Comparison of ENCODE assay signal across 9 cellular contexts in genomic region chr10:89836840-89837172, GRCh38.
DNase-seq lines count a peak whose midpoint lies in the region; ATAC-seq, FAIRE-seq and TF ChIP-seq lines count a peak whose summit lies in the region.
"Had no signal": no experiment of that assay in that cellular context is flagged by ENCODE, and none has a peak within 500 bp of the region (broad histone marks: within the 10 kb centered on the region; RNA-seq: fewer than 3 reads in every experiment).

No MANE protein-coding gene starts in this region.

- intact Hi-C loops in kidney (cut with DNase I), result no loop called here

- H3K27me3 Mint-ChIP-seq in activated naive CD8-positive, alpha-beta T cell treated with anti-CD3 and anti-CD28 coated beads, Interleukin-2, amount 10 ng/mL, durations not matched to agents 7 days and 5 days, result peaks cover 14% of the 10 kb centered on the region
- peaks cover 4% of the 10 kb centered on the region for H3K27me3 Mint-ChIP-seq in stimulated activated naive CD8-positive, alpha-beta T cell treated with anti-CD3 and anti-CD28 coated beads, Interleukin-15, Interleukin-2, amounts not matched to agents 100 ng/mL and 50 ng/mL, for 24 hours

- ATAC-seq in activated naive CD8-positive, alpha-beta T cell treated with anti-CD3 and anti-CD28 coated beads, Interleukin-2, amount 10 ng/mL, durations not matched to agents 7 days and 5 days (ENCODE audit: low read depth), result no peak

- H3K9me3 ChIP-seq in GM23248 (ENCODE audit: low read depth), result no peaks in the 10 kb centered on the region
- no peaks in the 10 kb centered on the region for H3K9me3 ChIP-seq in kidney (ENCODE audit: control insufficient read depth in 1 of 2, low read length in 2 of 2)

- no peaks in the 10 kb centered on the region for H3K9me2 ChIP-seq in GM23248 (ENCODE audit: insufficient read depth)

- peak overlapping the region; percentile 70 for H3K4me3 ChIP-seq in GM23248
- peak overlapping the region; percentile 76 to 80 for H3K4me3 ChIP-seq in kidney (ENCODE audit: low read length in 2 of 2)

- H3K36me3 Mint-ChIP-seq in activated naive CD8-positive, alpha-beta T cell treated with anti-CD3 and anti-CD28 coated beads, Interleukin-2, amount 10 ng/mL, durations not matched to agents 7 days and 5 days, result no peaks in the 10 kb centered on the region
- no peaks in the 10 kb centered on the region for H3K36me3 Mint-ChIP-seq in stimulated activated naive CD8-positive, alpha-beta T cell treated with anti-CD3 and anti-CD28 coated beads, Interleukin-15, Interleukin-2, amounts not matched to agents 100 ng/mL and 50 ng/mL, for 24 hours (ENCODE audit: low read depth)

- H3K4me1 ChIP-seq in GM23248 (ENCODE audit: insufficient read depth) (peaks cover 4% of the 10 kb centered on the region; the same call in 1 of the 2 replicates), kidney (ENCODE audit: control insufficient read depth in 1 of 2, insufficient read depth in 1 of 2, low read depth in 1 of 2, low read length in 2 of 2) (peaks cover 0 to 3% of the 10 kb centered on the region in 2 donors)

- peak overlapping the region; percentile 52 for H3K9ac ChIP-seq in GM23248
- H3K9ac ChIP-seq in kidney (ENCODE audit: low read length in 2 of 2), result peak overlapping the region in 1 of 2 donors; percentile 65

- H3K4me3 Mint-ChIP-seq in activated naive CD8-positive, alpha-beta T cell treated with anti-CD3 and anti-CD28 coated beads, Interleukin-2, amount 10 ng/mL, durations not matched to agents 7 days and 5 days, result peak overlapping the region; percentile 86
- peak overlapping the region; percentile 76 for H3K4me3 Mint-ChIP-seq in stimulated activated naive CD8-positive, alpha-beta T cell treated with anti-CD3 and anti-CD28 coated beads, Interleukin-15, Interleukin-2, amounts not matched to agents 100 ng/mL and 50 ng/mL, for 24 hours

- H3K9me3 Mint-ChIP-seq in activated naive CD8-positive, alpha-beta T cell treated with anti-CD3 and anti-CD28 coated beads, Interleukin-2, amount 10 ng/mL, durations not matched to agents 7 days and 5 days, result no peaks in the 10 kb centered on the region
- peaks cover 3% of the 10 kb centered on the region for H3K9me3 Mint-ChIP-seq in stimulated activated naive CD8-positive, alpha-beta T cell treated with anti-CD3 and anti-CD28 coated beads, Interleukin-15, Interleukin-2, amounts not matched to agents 100 ng/mL and 50 ng/mL, for 24 hours

- H2AFZ ChIP-seq in GM23248, result peak overlapping the region; percentile 90

- H3K79me2 ChIP-seq in GM23248 (ENCODE audit: insufficient read depth), result no peaks in the 10 kb centered on the region

- peak overlapping the region; percentile 85 for H3K27ac Mint-ChIP-seq in activated naive CD8-positive, alpha-beta T cell treated with anti-CD3 and anti-CD28 coated beads, Interleukin-2, amount 10 ng/mL, durations not matched to agents 7 days and 5 days
- H3K27ac Mint-ChIP-seq in stimulated activated naive CD8-positive, alpha-beta T cell treated with anti-CD3 and anti-CD28 coated beads, Interleukin-15, Interleukin-2, amounts not matched to agents 100 ng/mL and 50 ng/mL, for 24 hours, result peak overlapping the region; percentile 41

- peaks cover 7% of the 10 kb centered on the region for H3K4me1 Mint-ChIP-seq in activated naive CD8-positive, alpha-beta T cell treated with anti-CD3 and anti-CD28 coated beads, Interleukin-2, amount 10 ng/mL, durations not matched to agents 7 days and 5 days
- H3K4me1 Mint-ChIP-seq in stimulated activated naive CD8-positive, alpha-beta T cell treated with anti-CD3 and anti-CD28 coated beads, Interleukin-15, Interleukin-2, amounts not matched to agents 100 ng/mL and 50 ng/mL, for 24 hours (ENCODE audit: low read depth), result peaks cover 19% of the 10 kb centered on the region

- POLR2A ChIA-PET in activated naive CD8-positive, alpha-beta T cell treated with anti-CD3 and anti-CD28 coated beads, Interleukin-2, amount 10 ng/mL, durations not matched to agents 7 days and 5 days (lab: Charles Lee), result no interaction called here

- no peak for FAIRE-seq in kidney (lab: Jason Lieb, UNC)

- no peak for DNase-seq in GM23248
- no peak for DNase-seq in activated naive CD8-positive, alpha-beta T cell treated with anti-CD3 and anti-CD28 coated beads, Interleukin-2, amount 10 ng/mL, durations not matched to agents 7 days and 5 days
- DNase-seq in kidney, result no peak
- DNase-seq in T-helper 9 cell, result no peak
- no peak for DNase-seq in germinal center (ENCODE audit: low spot score)
- no peak for DNase-seq in epidermal melanocyte (ENCODE audit: insufficient read length, low spot score)
- DNase-seq in RKO (ENCODE audit: low spot score), result no peak
- DNase-seq: NCI-H187 had no signal

- WGBS in GM23248 (ENCODE audit: low coverage in 1 of 2, low lambda C conversion rate in 2 of 2, missing lambda C conversion rate in 2 of 2), 2 experiments, result 27 to 38% methylated on average over 7 to 13 of the region's 13 CpGs

- H3K36me3 ChIP-seq in GM23248 (ENCODE audit: low read depth) (no peaks in the 10 kb centered on the region), kidney (ENCODE audit: control insufficient read depth in 1 of 2, insufficient read depth in 2 of 2, low read length in 2 of 2) (no peaks in the 10 kb centered on the region)

- in situ Hi-C loops in GM23248 (cut with MboI), result no loop called here

- H3K27me3 ChIP-seq in GM23248 (replicated peaks; ENCODE audit: insufficient read depth), result peaks cover 14% of the 10 kb centered on the region

- H3F3A ChIP-seq in GM23248 (ENCODE audit: insufficient read depth), result no peaks in the 10 kb centered on the region

- no peak for TF ChIP-seq CTCF in kidney (IDR thresholded peaks at IDR 0.05; ENCODE audit: borderline replicate concordance, extremely low read depth, insufficient read depth)

- no peak overlapping the region for H3K27ac ChIP-seq in GM23248
- no peak overlapping the region for H3K27ac ChIP-seq in kidney (ENCODE audit: low read depth in 2 of 2, low read length in 2 of 2)

- H4K20me1 ChIP-seq in GM23248 (ENCODE audit: insufficient read depth), result no peaks in the 10 kb centered on the region

- peak overlapping the region; percentile 84 for H3K4me2 ChIP-seq in GM23248 (ENCODE audit: unreplicated experiment)
